ENCODE assay signal across 11 cellular contexts in the genomic region with DNA sequence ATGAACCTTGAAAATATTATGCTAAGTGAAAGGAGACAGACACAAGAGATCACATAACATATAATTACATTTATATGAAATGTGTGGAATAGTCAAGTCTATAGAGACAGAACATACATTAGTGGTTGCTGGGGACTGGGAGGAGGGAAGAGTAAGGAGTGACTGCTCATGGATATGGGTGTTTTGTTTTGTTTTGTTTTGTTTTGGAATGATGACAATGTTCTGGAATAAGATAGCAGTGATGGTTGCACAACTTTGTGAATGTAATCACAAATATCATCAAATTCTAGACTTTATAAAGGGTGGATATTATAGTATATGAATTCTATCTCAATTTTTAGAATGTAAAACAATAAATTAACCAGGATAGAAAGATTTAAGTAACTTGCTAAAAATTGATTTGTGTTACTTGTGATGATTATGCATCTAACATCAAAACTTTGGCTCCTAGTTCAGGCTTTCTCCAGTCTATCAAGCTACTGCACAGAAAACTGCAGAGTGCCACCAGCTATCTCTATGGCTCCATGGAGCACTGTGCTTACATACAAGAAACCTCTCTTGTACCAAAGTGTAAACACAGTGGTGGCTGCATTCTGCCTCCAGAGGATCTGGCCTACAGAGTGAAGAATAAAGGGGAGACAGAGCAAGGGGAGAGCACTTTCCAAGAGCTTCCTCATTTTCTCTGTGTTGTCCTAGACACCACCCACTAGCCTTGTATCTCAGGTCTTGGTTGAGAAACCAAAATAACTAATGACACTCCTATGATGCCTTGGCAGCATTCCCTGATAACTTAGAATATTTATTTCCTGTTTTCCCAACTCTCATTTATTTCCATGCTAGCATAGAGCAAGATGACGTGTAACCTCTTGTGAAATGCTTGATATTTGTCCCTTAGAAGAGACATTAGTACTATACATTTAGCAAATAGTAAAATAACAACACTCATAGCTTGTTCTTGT. TPM values are rescaled to one million over a fixed set of nuclear protein-coding genes. Genes with fewer than 3 reads are reported as not detected.
DNase-seq lines count a peak whose midpoint lies in the region; ATAC-seq and TF ChIP-seq lines count a peak whose summit lies in the region.
"Had no signal": no experiment of that assay in that cellular context is flagged by ENCODE, and none has a peak within 500 bp of the region (broad histone marks: within the 10 kb centered on the region; RNA-seq: fewer than 3 reads in every experiment).

No MANE protein-coding gene starts in this region.

- no peak overlapping the region for H3K4me3 ChIP-seq in adrenal gland
- H3K4me3 ChIP-seq in neuronal stem cell (ENCODE audit: low read length in 2 of 2), result no peak overlapping the region
- H3K4me3 ChIP-seq: dorsolateral prefrontal cortex had no signal

- TF ChIP-seq CTCF in adrenal gland (IDR thresholded peaks at IDR 0.05), result no peak

- H3K9ac ChIP-seq in neuronal stem cell (ENCODE audit: low read depth, low read length, poor library complexity), result no peak overlapping the region

- H3K4me2 ChIP-seq in neuronal stem cell (ENCODE audit: insufficient read depth, low read length, poor library complexity, severe bottlenecking), result no peak overlapping the region

- peak; percentile 86 for ATAC-seq in Right ventricle myocardium superior (ENCODE audit: poor library complexity)
- ATAC-seq in GM21737 (IDR thresholded peaks at IDR 0.05; ENCODE audit: unreplicated experiment), result no peak

- H3K79me1 ChIP-seq in neuronal stem cell (ENCODE audit: low read depth, low read length), result no peaks in the 10 kb centered on the region

- no peak overlapping the region for H2BK12ac ChIP-seq in neuronal stem cell (ENCODE audit: low read length)

- peak overlapping the region; percentile 63 to 82 (median 75) for H3K27ac ChIP-seq in adrenal gland
- H3K27ac ChIP-seq in neuronal stem cell (replicated peaks; ENCODE audit: low read length), result no peak overlapping the region

- intact Hi-C loops in adrenal gland (cut with DNase I) (loop anchor here in 1 of 2 donors (10.0 kb wide), 1 partner anchor 57 kb away; no protein-coding TSS in a partner anchor), Right ventricle myocardium superior (cut with DNase I) (no loop called here)

- H4K8ac ChIP-seq in neuronal stem cell (ENCODE audit: low read depth, low read length), result no peak overlapping the region

- DNase-seq in Daoy (ENCODE audit: low read depth) (peak; percentile 30), adrenal gland (peak; percentile 20 to 56 (median 33)), Right ventricle myocardium superior (no peak), renal cortical epithelial cell (ENCODE audit: low read depth) (peak; percentile 95), NCI-H2029 treated with DMSO at 0.1 percent for 48 hours (lab: John Stamatoyannopoulos, UW) (no peak), ACHN (no peak), neuronal stem cell (ENCODE audit: low spot score) (no peak)
- DNase-seq: activated CD4-positive, CD25-positive, alpha-beta regulatory T cell treated with anti-CD3 and anti-CD28 coated beads, Interleukin-2, amount 50 U/mL, for 72 hours; dorsolateral prefrontal cortex; NCI-H524 treated with DMSO at 0.1 percent for 48 hours had no signal

- WGBS in adrenal gland, 4 donors, result 9 to 14% (median 12%) methylated on average over 1 of the region's 1 CpG
- no CpG with 5 or more reads among the region's 1 CpG for WGBS in neuronal stem cell (ENCODE audit: extremely low coverage in 2 of 2, insufficient read length in 2 of 2, insufficient replicate concordance in 1 of 2), 2 donors

- no peak overlapping the region for H2AFZ ChIP-seq in neuronal stem cell (ENCODE audit: low read length)

- no peak overlapping the region for H3K18ac ChIP-seq in neuronal stem cell (ENCODE audit: low read length)

- H4K91ac ChIP-seq in neuronal stem cell (ENCODE audit: low read depth, low read length, poor library complexity), result no peak overlapping the region

- no peaks in the 10 kb centered on the region for H3K36me3 ChIP-seq in adrenal gland (replicated peaks in 1 of 2)
- no peaks in the 10 kb centered on the region for H3K36me3 ChIP-seq in neuronal stem cell (replicated peaks in 1 of 2; ENCODE audit: control insufficient read depth in 2 of 2, insufficient read depth in 2 of 2, low read length in 2 of 2)

- no peak overlapping the region for H3K14ac ChIP-seq in neuronal stem cell (ENCODE audit: low read length)

- H3K4ac ChIP-seq in neuronal stem cell (ENCODE audit: low read length), result no peak overlapping the region

- peaks cover 23 to 30% of the 10 kb centered on the region in 2 donors for H3K4me1 ChIP-seq in adrenal gland (replicated peaks in 1 of 2)
- H3K4me1 ChIP-seq in neuronal stem cell (ENCODE audit: control insufficient read depth in 2 of 2, insufficient read depth in 1 of 2, low read depth in 1 of 2, low read length in 2 of 2), result peaks cover 2% of the 10 kb centered on the region in 2 donors

- TF ChIP-seq POLR2A in adrenal gland (IDR thresholded peaks at IDR 0.05), result peak in 1 of 2 donors; percentile 46

- H2BK5ac ChIP-seq in neuronal stem cell (ENCODE audit: low read length), result no peak overlapping the region

- H3K27me3 ChIP-seq in adrenal gland (no peaks in the 10 kb centered on the region), neuronal stem cell (ENCODE audit: control insufficient read depth in 3 of 3, insufficient read depth in 3 of 3, low read depth in 1 of 3, low read length in 3 of 3) (no peaks in the 10 kb centered on the region)
- H3K27me3 ChIP-seq: dorsolateral prefrontal cortex had no signal

- no peak overlapping the region for H2BK15ac ChIP-seq in neuronal stem cell (ENCODE audit: low read length)

- H3K23ac ChIP-seq in neuronal stem cell (ENCODE audit: low read depth, low read length, poor library complexity), result no peak overlapping the region

- in situ Hi-C loops in ACHN (cut with HindIII; ENCODE audit: low pct_ligation_motif_present, low pct_unique_long_range_greater_than_20kb, low sequenced_read_pairs), result no loop called here

- no peak overlapping the region for H2AK5ac ChIP-seq in neuronal stem cell (ENCODE audit: low read depth, low read length)

- no peaks in the 10 kb centered on the region for H3K9me3 ChIP-seq in adrenal gland (replicated peaks in 1 of 3)
- no peaks in the 10 kb centered on the region for H3K9me3 ChIP-seq in neuronal stem cell (replicated peaks in 1 of 2; ENCODE audit: control insufficient read depth in 2 of 2, insufficient read depth in 1 of 2, low read depth in 1 of 2, low read length in 2 of 2)

- no peak overlapping the region for H2BK120ac ChIP-seq in neuronal stem cell (ENCODE audit: low read depth, low read length)

RNA-seq across cellular contexts. Expression of gene PHLDB2, which starts 57.1 kb away (rescaled TPM):
- total RNA-seq in Daoy (2014; rRNA removed; shearing (Covaris generic)), result 73.2 and 79.5 TPM in 2 replicates
- total RNA-seq in adrenal gland (10 to 100 TPM in 7 of 8 donors, 1 to 10 TPM in 1; 7.4 to 26.1 (median 13.9) TPM), Right ventricle myocardium superior (122 TPM), renal cortical epithelial cell (109 and 145 TPM in 2 replicates)
- polyA plus RNA-seq in adrenal gland, result 10 to 100 TPM in 2 of 3 donors, 1 to 10 TPM in 1; 6.2 to 39.6 (median 12.9) TPM
- polyA plus RNA-seq in neuronal stem cell (2013, experiment 1 of 2), result 4.5 TPM
- polyA plus RNA-seq in neuronal stem cell (2013, experiment 2 of 2), result 4.6 TPM

Comparison
In these comparisons a context has a peak if more than half of its experiments do, and no peak if none do; other contexts are left out.
1. DNase-seq: peak in Daoy (single experiment), adrenal gland (7 of 7) and renal cortical epithelial cell (single experiment); none in Right ventricle myocardium superior (single experiment), NCI-H2029 treated with DMSO at 0.1 percent for 48 hours (single experiment), ACHN (single experiment) and neuronal stem cell (single experiment).